ENCODE assay signal across 1 cellular context in the genomic region with DNA sequence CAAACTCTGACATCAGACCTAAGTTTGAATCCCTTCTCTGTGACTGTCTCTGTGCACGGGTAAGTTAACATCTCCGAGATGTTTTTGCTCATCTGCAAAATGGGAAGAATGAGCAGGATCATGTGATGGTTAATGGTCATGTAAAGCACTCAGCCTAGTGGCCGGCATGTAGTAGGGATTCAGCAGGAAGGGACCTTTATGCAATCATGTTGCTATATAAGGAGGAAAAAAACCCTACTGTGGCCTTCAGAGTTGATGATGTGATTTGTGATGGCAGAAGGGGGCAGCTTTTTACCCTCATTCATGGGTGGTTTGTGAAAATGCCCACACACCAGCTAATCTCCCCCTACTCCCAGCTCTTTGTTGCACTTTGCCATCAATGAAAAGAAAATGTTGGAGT.
TF ChIP-seq lines count a peak whose summit lies in the region.

No MANE protein-coding gene starts in this region.

TF ChIP-seq in HepG2, 621 proteins besides CTCF, POLR2A, EP300 and RAD21 (continued from another document):
- TF ChIP-seq, protein P1, sequence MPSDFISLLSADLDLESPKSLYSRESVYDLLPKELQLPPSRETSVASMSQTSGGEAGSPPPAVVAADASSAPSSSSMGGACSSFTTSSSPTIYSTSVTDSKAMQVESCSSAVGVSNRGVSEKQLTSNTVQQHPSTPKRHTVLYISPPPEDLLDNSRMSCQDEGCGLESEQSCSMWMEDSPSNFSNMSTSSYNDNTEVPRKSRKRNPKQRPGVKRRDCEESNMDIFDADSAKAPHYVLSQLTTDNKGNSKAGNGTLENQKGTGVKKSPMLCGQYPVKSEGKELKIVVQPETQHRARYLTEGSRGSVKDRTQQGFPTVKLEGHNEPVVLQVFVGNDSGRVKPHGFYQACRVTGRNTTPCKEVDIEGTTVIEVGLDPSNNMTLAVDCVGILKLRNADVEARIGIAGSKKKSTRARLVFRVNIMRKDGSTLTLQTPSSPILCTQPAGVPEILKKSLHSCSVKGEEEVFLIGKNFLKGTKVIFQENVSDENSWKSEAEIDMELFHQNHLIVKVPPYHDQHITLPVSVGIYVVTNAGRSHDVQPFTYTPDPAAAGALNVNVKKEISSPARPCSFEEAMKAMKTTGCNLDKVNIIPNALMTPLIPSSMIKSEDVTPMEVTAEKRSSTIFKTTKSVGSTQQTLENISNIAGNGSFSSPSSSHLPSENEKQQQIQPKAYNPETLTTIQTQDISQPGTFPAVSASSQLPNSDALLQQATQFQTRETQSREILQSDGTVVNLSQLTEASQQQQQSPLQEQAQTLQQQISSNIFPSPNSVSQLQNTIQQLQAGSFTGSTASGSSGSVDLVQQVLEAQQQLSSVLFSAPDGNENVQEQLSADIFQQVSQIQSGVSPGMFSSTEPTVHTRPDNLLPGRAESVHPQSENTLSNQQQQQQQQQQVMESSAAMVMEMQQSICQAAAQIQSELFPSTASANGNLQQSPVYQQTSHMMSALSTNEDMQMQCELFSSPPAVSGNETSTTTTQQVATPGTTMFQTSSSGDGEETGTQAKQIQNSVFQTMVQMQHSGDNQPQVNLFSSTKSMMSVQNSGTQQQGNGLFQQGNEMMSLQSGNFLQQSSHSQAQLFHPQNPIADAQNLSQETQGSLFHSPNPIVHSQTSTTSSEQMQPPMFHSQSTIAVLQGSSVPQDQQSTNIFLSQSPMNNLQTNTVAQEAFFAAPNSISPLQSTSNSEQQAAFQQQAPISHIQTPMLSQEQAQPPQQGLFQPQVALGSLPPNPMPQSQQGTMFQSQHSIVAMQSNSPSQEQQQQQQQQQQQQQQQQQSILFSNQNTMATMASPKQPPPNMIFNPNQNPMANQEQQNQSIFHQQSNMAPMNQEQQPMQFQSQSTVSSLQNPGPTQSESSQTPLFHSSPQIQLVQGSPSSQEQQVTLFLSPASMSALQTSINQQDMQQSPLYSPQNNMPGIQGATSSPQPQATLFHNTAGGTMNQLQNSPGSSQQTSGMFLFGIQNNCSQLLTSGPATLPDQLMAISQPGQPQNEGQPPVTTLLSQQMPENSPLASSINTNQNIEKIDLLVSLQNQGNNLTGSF (CRISPR knock-in tag; IDR thresholded peaks at IDR 0.05): no peak
- no peak for TF ChIP-seq ZNF143 (CRISPR knock-in tag; IDR thresholded peaks at IDR 0.05)
- TF ChIP-seq SMAD1 (CRISPR knock-in tag; IDR thresholded peaks at IDR 0.05; ENCODE audit: borderline replicate concordance, low read depth): no peak
- TF ChIP-seq USF2 (IDR thresholded peaks at IDR 0.05; ENCODE audit: low read depth, low read length): 0 out of 2 replicates have a peak, but pooled peaks have one; percentile 13
- no peak for TF ChIP-seq USF2 (CRISPR knock-in tag; IDR thresholded peaks at IDR 0.05; ENCODE audit: borderline replicate concordance)
- TF ChIP-seq, protein P2, sequence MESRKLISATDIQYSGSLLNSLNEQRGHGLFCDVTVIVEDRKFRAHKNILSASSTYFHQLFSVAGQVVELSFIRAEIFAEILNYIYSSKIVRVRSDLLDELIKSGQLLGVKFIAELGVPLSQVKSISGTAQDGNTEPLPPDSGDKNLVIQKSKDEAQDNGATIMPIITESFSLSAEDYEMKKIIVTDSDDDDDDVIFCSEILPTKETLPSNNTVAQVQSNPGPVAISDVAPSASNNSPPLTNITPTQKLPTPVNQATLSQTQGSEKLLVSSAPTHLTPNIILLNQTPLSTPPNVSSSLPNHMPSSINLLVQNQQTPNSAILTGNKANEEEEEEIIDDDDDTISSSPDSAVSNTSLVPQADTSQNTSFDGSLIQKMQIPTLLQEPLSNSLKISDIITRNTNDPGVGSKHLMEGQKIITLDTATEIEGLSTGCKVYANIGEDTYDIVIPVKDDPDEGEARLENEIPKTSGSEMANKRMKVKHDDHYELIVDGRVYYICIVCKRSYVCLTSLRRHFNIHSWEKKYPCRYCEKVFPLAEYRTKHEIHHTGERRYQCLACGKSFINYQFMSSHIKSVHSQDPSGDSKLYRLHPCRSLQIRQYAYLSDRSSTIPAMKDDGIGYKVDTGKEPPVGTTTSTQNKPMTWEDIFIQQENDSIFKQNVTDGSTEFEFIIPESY (CRISPR knock-in tag; IDR thresholded peaks at IDR 0.05): no peak
- TF ChIP-seq ZKSCAN1 (IDR thresholded peaks at IDR 0.05; ENCODE audit: low read length): peak; percentile 72; the same call in 1 of the 2 replicates
- TF ChIP-seq CREB1 (IDR thresholded peaks at IDR 0.05): peak; percentile 39; the same call in 1 of the 2 replicates
- TF ChIP-seq CREB1 (CRISPR knock-in tag; IDR thresholded peaks at IDR 0.05): no peak
- TF ChIP-seq ZSCAN29 (CRISPR knock-in tag; conservative IDR thresholded peaks at IDR 0.05): no peak
- TF ChIP-seq ZBTB1 (CRISPR knock-in tag; IDR thresholded peaks at IDR 0.05; ENCODE audit: borderline replicate concordance): no peak
